8 cellular contexts compared by ENCODE assay signal in genomic region chr4:185165605-185166063, GRCh38. TPM values are rescaled to one million over a fixed set of nuclear protein-coding genes. Genes with fewer than 3 reads are reported as not detected.
DNase-seq lines count a peak whose midpoint lies in the region; ATAC-seq and TF ChIP-seq lines count a peak whose summit lies in the region.

No MANE protein-coding gene starts in this region.

- 57% methylated on average over 2 of the region's 2 CpGs for WGBS in prostate gland

- H3K9me3 ChIP-seq in prostate gland = no peaks in the 10 kb centered on the region

- H3K9me3 Mint-ChIP-seq in T-cell (no peaks in the 10 kb centered on the region), natural killer cell (no peaks in the 10 kb centered on the region)

- no peak for TF ChIP-seq CTCF in natural killer cell (IDR thresholded peaks at IDR 0.05)
- TF ChIP-seq CTCF in prostate gland (IDR thresholded peaks at IDR 0.05) = no peak

- H3K4me1 Mint-ChIP-seq in T-cell (peaks cover 21 to 25% (median 23%) of the 10 kb centered on the region in 3 donors), natural killer cell (peaks cover 17 to 20% of the 10 kb centered on the region in 2 donors)

- TF ChIP-seq POLR2A in prostate gland (IDR thresholded peaks at IDR 0.05) = no peak

- H3K27me3 ChIP-seq in prostate gland (replicated peaks; ENCODE audit: insufficient read depth) = no peaks in the 10 kb centered on the region

- H3K27me3 Mint-ChIP-seq in T-cell (peaks cover 1 to 4% of the 10 kb centered on the region in 2 donors), natural killer cell (ENCODE audit: low read depth in 2 of 2) (no peaks in the 10 kb centered on the region)

- no peak overlapping the region for H3K27ac Mint-ChIP-seq in T-cell
- peak overlapping the region in 1 of 2 donors; percentile 70 for H3K27ac Mint-ChIP-seq in natural killer cell

- POLR2A ChIA-PET in T-cell (lab: Charles Lee) = no interaction called here

- no peaks in the 10 kb centered on the region for H3K4me1 ChIP-seq in prostate gland (replicated peaks)

- H3K4me3 Mint-ChIP-seq in T-cell (peak overlapping the region; percentile 4 to 62 (median 8)), natural killer cell (no peak overlapping the region)

- peaks cover 0 to 4% of the 10 kb centered on the region in 2 donors for H3K36me3 ChIP-seq in prostate gland

- intact Hi-C loops in natural killer cell (cut with micrococcal nuclease) = no loop called here
- intact Hi-C loops in prostate gland (cut with DNase I) = no loop called here

- H3K4me3 ChIP-seq in prostate gland = no peak overlapping the region

- DNase-seq in A172 (ENCODE audit: low spot score) = peak; percentile 19
- peak in 3 of 34 experiments; percentile 4 to 13 (median 10) for DNase-seq in T-cell
- DNase-seq in natural killer cell = no peak
- DNase-seq in prostate gland (ENCODE audit: low spot score) = no peak
- DNase-seq in activated effector memory CD4-positive, alpha-beta T cell treated with anti-CD3 and anti-CD28 coated beads, Interleukin-2, amount 50 U/mL, for 16 hours = no peak
- DNase-seq in dermis blood vessel endothelial cell = no peak

- ATAC-seq in GM18508 (IDR thresholded peaks at IDR 0.05; ENCODE audit: insufficient read depth, unreplicated experiment) = peak; percentile 96
- peak; percentile 98 for ATAC-seq in HG02885 (IDR thresholded peaks at IDR 0.05; ENCODE audit: poor library complexity, unreplicated experiment)
- ATAC-seq in T-cell (replicated peaks in 1 of 4) = peak; percentile 75 to 98 (median 88)
- ATAC-seq in natural killer cell = peak in 2 of 3 donors; percentile 39 to 55

- CTCF ChIA-PET in T-cell (lab: Charles Lee) = interaction anchor here (1.0 to 1.5 kb wide), 4 partner anchors 18 to 31 kb away, joined by 3 read pairs; no protein-coding TSS in a partner anchor

- H3K36me3 Mint-ChIP-seq in T-cell (peaks cover 50% of the 10 kb centered on the region), natural killer cell (peaks cover 27% of the 10 kb centered on the region)

- H3K27ac ChIP-seq in prostate gland = no peak overlapping the region

RNA-seq across cellular contexts. Expression of gene SLC25A4, which starts 22.6 kb away (rescaled TPM):
- total RNA-seq in A172 (2014; rRNA removed; shearing (Covaris generic)) = 49.9 and 61.0 TPM in 2 replicates
- total RNA-seq in T-cell = 1 to 10 TPM; 4.5 to 7.2 (median 5.6) TPM
- 1 to 10 TPM; 5.6 to 8.2 (median 7.5) TPM for total RNA-seq in natural killer cell
- total RNA-seq in prostate gland = 100 to 1,000 TPM in 1 of 2 donors, 10 to 100 TPM in 1; 46.0 to 105 TPM
- total RNA-seq in dermis blood vessel endothelial cell = 8.8 and 10.8 TPM in 2 replicates

RNA-seq across cellular contexts. Expression of gene CFAP97, which starts 38.2 kb away (rescaled TPM):
- 42.5 and 55.3 TPM in 2 replicates for total RNA-seq in A172 (2014; rRNA removed; shearing (Covaris generic))
- total RNA-seq in T-cell = 10 to 100 TPM; 29.8 to 35.3 (median 31.8) TPM
- 10 to 100 TPM; 25.7 to 30.5 (median 25.9) TPM for total RNA-seq in natural killer cell
- 10 to 100 TPM; 28.9 to 35.2 TPM for total RNA-seq in prostate gland
- 26.2 and 41.8 TPM in 2 replicates for total RNA-seq in dermis blood vessel endothelial cell

RNA-seq across cellular contexts. Expression of gene SNX25, which starts 43.8 kb away (rescaled TPM):
- total RNA-seq in A172 (2014; rRNA removed; shearing (Covaris generic)) = 43.6 and 63.1 TPM in 2 replicates
- total RNA-seq in T-cell = 10 to 100 TPM; 14.0 to 19.3 (median 16.4) TPM
- 10 to 100 TPM; 15.5 to 18.0 (median 16.6) TPM for total RNA-seq in natural killer cell
- total RNA-seq in prostate gland = 10 to 100 TPM; 26.4 to 49.5 TPM
- total RNA-seq in dermis blood vessel endothelial cell = 61.8 and 73.2 TPM in 2 replicates

Comparison
In these comparisons a context has a peak if more than half of its experiments do, and no peak if none do; other contexts are left out.
1. ATAC-seq: peak in every context shown above with its lines; median percentile 98 in HG02885; 96 in GM18508; 88 in T-cell; 47 in natural killer cell.